19 cellular contexts compared by ENCODE assay signal in genomic region chr14:92926180-92926845, GRCh38. TPM values are rescaled to one million over a fixed set of nuclear protein-coding genes. Genes with fewer than 3 reads are reported as not detected.
"Had no signal": no experiment of that assay in that cellular context is flagged by ENCODE, and none has a peak within 500 bp of the region (broad histone marks: within the 10 kb centered on the region; RNA-seq: fewer than 3 reads in every experiment).

No MANE protein-coding gene starts in this region.

- H3K36me3 ChIP-seq: heart left ventricle, neural progenitor cell, suprapubic skin, upper lobe of left lung had no signal

- H3K4me1 ChIP-seq: neural progenitor cell, psoas muscle had no signal

- H3K27ac ChIP-seq: heart left ventricle, neural progenitor cell, psoas muscle, suprapubic skin, upper lobe of left lung, VCaP had no signal

- ATAC-seq: heart left ventricle; left ventricle myocardium superior; mucosa of descending colon; psoas muscle; right cardiac atrium; stimulated activated naive CD8-positive, alpha-beta T cell treated with anti-CD3 and anti-CD28 coated beads, Interleukin-15, amount 100 ng/mL, for 72 hours had no signal

- H3K9me3 ChIP-seq: heart left ventricle, mucosa of descending colon, psoas muscle, suprapubic skin, upper lobe of left lung had no signal

- DNase-seq: activated CD4-positive, CD25-positive, alpha-beta regulatory T cell treated with anti-CD3 and anti-CD28 coated beads, Interleukin-2, amount 50 U/mL, for 72 hours; activated gamma-delta T cell; heart left ventricle; kidney glomerular epithelial cell; left ventricle myocardium superior; mucosa of descending colon; naive B cell; psoas muscle; right cardiac atrium; stimulated activated naive CD8-positive, alpha-beta T cell treated with anti-CD3 and anti-CD28 coated beads, Interleukin-15, amount 100 ng/mL, for 72 hours; T-helper 2 cell; upper lobe of left lung had no signal

- H3K4me3 ChIP-seq: heart left ventricle, mucosa of descending colon, neural progenitor cell, psoas muscle, skin epidermis, suprapubic skin, upper lobe of left lung had no signal

RNA-seq across cellular contexts. Expression of gene CHGA, which starts 3.4 kb away (rescaled TPM):
- total RNA-seq: activated CD8-positive, alpha-beta memory T cell treated with anti-CD3 and anti-CD28 coated beads for 36 hours; dermis microvascular lymphatic vessel endothelial cell; epithelial cell of proximal tubule; heart left ventricle; left ventricle myocardium superior; right cardiac atrium had no signal
